9 cellular contexts compared by ENCODE assay signal in genomic region chr19:1567116-1567847, GRCh38. TPM values are rescaled to one million over a fixed set of nuclear protein-coding genes. Genes with fewer than 3 reads are reported as not detected.
DNase-seq lines count a peak whose midpoint lies in the region; ATAC-seq, FAIRE-seq and TF ChIP-seq lines count a peak whose summit lies in the region.
"Had no signal": no experiment of that assay in that cellular context is flagged by ENCODE, and none has a peak within 500 bp of the region (broad histone marks: within the 10 kb centered on the region; RNA-seq: fewer than 3 reads in every experiment).

No MANE protein-coding gene starts in this region.

- peaks cover 0 to 2% (median 0%) of the 10 kb centered on the region in 8 donors for H3K9me3 Mint-ChIP-seq in CD4-positive, alpha-beta memory T cell
- no peaks in the 10 kb centered on the region for H3K9me3 Mint-ChIP-seq in endodermal cell
- H3K9me3 Mint-ChIP-seq in natural killer cell treated with Interleukin-12 subunit alpha and Interleukin-12 subunit beta and Interleukin-15 and Interleukin-18, amount 100 ng/mL, for 72 hours = no peaks in the 10 kb centered on the region

- H3K4me1 Mint-ChIP-seq in CD4-positive, alpha-beta memory T cell = peaks cover 2 to 11% (median 3%) of the 10 kb centered on the region in 4 donors
- H3K4me1 Mint-ChIP-seq in endodermal cell = no peaks in the 10 kb centered on the region
- H3K4me1 Mint-ChIP-seq in natural killer cell treated with Interleukin-12 subunit alpha and Interleukin-12 subunit beta and Interleukin-15 and Interleukin-18, amount 100 ng/mL, for 72 hours (ENCODE audit: low read depth in 2 of 2) = peaks cover 4 to 6% of the 10 kb centered on the region in 2 donors

- H3K36me3 Mint-ChIP-seq in CD4-positive, alpha-beta memory T cell = no peaks in the 10 kb centered on the region
- H3K36me3 Mint-ChIP-seq in endodermal cell (ENCODE audit: low read depth) = peaks cover 24% of the 10 kb centered on the region
- H3K36me3 Mint-ChIP-seq in natural killer cell treated with Interleukin-12 subunit alpha and Interleukin-12 subunit beta and Interleukin-15 and Interleukin-18, amount 100 ng/mL, for 72 hours = no peaks in the 10 kb centered on the region

- POLR2A ChIA-PET in CD4-positive, alpha-beta memory T cell (lab: Charles Lee; ENCODE audit: partially characterized antibody) = interaction anchor here (1.3 kb wide), 1 partner anchor 26 kb away, joined by 4 read pairs; the partner anchor contains the start of gene MBD3

- no peak for FAIRE-seq in D721Med (lab: Jason Lieb, UNC)

- H3K4me1 ChIP-seq in CD4-positive, alpha-beta memory T cell (ENCODE audit: insufficient read depth, low read length) = peaks cover 7% of the 10 kb centered on the region
- H3K4me1 ChIP-seq in NT2/D1 (ENCODE audit: insufficient read depth, insufficient read length) (peaks cover 21% of the 10 kb centered on the region), endodermal cell (ENCODE audit: control insufficient read depth, insufficient read depth, low read length) (no peaks in the 10 kb centered on the region)

- H3K27ac Mint-ChIP-seq in CD4-positive, alpha-beta memory T cell = no peak overlapping the region
- peak overlapping the region; percentile 77 for H3K27ac Mint-ChIP-seq in endodermal cell
- no peak overlapping the region for H3K27ac Mint-ChIP-seq in natural killer cell treated with Interleukin-12 subunit alpha and Interleukin-12 subunit beta and Interleukin-15 and Interleukin-18, amount 100 ng/mL, for 72 hours

- no peak overlapping the region for H3K4me3 ChIP-seq in CD4-positive, alpha-beta memory T cell (ENCODE audit: low read length in 2 of 2)
- H3K4me3 ChIP-seq in NT2/D1 (ENCODE audit: insufficient read length, low read depth) = peak overlapping the region; percentile 89
- H3K4me3 ChIP-seq in endodermal cell (ENCODE audit: low read length) = peak overlapping the region; percentile 82

- peak overlapping the region; percentile 96 for H3K9ac ChIP-seq in NT2/D1 (ENCODE audit: insufficient read length, low read depth)
- peak overlapping the region; percentile 99 for H3K9ac ChIP-seq in endodermal cell (ENCODE audit: extremely low read depth, low read length, poor library complexity, severe bottlenecking)

- CTCF ChIA-PET in CD4-positive, alpha-beta memory T cell (lab: Charles Lee; ENCODE audit: partially characterized antibody) = no interaction called here

- H3K9me3 ChIP-seq in CD4-positive, alpha-beta memory T cell (ENCODE audit: control insufficient read depth in 1 of 2, low read length in 2 of 2) = no peaks in the 10 kb centered on the region
- H3K9me3 ChIP-seq in NT2/D1 (ENCODE audit: insufficient read depth, low read length) = peaks cover 7% of the 10 kb centered on the region; the same call in 1 of the 2 replicates
- no peaks in the 10 kb centered on the region for H3K9me3 ChIP-seq in endodermal cell (ENCODE audit: control insufficient read depth, low read length)

- peak in 3 of 5 donors; percentile 10 to 18 (median 15) for DNase-seq in CD4-positive, alpha-beta memory T cell
- DNase-seq in NT2/D1 (ENCODE audit: low read depth, low spot score) = no peak
- peak; percentile 68 for DNase-seq in endodermal cell
- no peak for DNase-seq in natural killer cell treated with Interleukin-12 subunit alpha and Interleukin-12 subunit beta and Interleukin-15 and Interleukin-18, amount 100 ng/mL, for 72 hours (ENCODE audit: low spot score)
- DNase-seq in NCI-H2081 treated with DMSO at 0.1 percent for 48 hours (lab: John Stamatoyannopoulos, UW) = no peak
- no peak for DNase-seq in GF-D8 (lab: John Stamatoyannopoulos, UW)
- no peak for DNase-seq in D721Med (ENCODE audit: insufficient read length, low spot score)
- no peak for DNase-seq in activated effector memory CD4-positive, alpha-beta T cell treated with anti-CD3 and anti-CD28 coated beads, Interleukin-2, amount 50 U/mL, for 16 hours

- no peaks in the 10 kb centered on the region for H3K27me3 ChIP-seq in CD4-positive, alpha-beta memory T cell (ENCODE audit: insufficient read depth, low read length)
- peaks cover 12% of the 10 kb centered on the region for H3K27me3 ChIP-seq in NT2/D1 (ENCODE audit: insufficient read depth, insufficient read length)
- peaks cover 21% of the 10 kb centered on the region for H3K27me3 ChIP-seq in endodermal cell (ENCODE audit: control insufficient read depth, insufficient read depth, low read length, poor library complexity, severe bottlenecking)

- no peak overlapping the region for H3K27ac ChIP-seq in CD4-positive, alpha-beta memory T cell (ENCODE audit: low read depth, low read length)
- peak overlapping the region; percentile 100 for H3K27ac ChIP-seq in endodermal cell (ENCODE audit: low read depth, low read length)

- peak in 1 of 2 donors; percentile 1 for ATAC-seq in natural killer cell treated with Interleukin-12 subunit alpha and Interleukin-12 subunit beta and Interleukin-15 and Interleukin-18, amount 100 ng/mL, for 72 hours

- intact Hi-C loops in CD4-positive, alpha-beta memory T cell (cut with micrococcal nuclease) = no loop called here

- peaks cover 2% of the 10 kb centered on the region in 2 donors for H3K27me3 Mint-ChIP-seq in CD4-positive, alpha-beta memory T cell
- H3K27me3 Mint-ChIP-seq in endodermal cell (ENCODE audit: insufficient read depth) = peaks cover 35% of the 10 kb centered on the region
- peaks cover 8 to 13% of the 10 kb centered on the region in 2 donors for H3K27me3 Mint-ChIP-seq in natural killer cell treated with Interleukin-12 subunit alpha and Interleukin-12 subunit beta and Interleukin-15 and Interleukin-18, amount 100 ng/mL, for 72 hours

- 0 to 1% methylated on average over 23 to 107 of the region's 108 CpGs for WGBS in endodermal cell (ENCODE audit: insufficient coverage in 1 of 2, insufficient read length in 1 of 2), 2 experiments

- no peaks in the 10 kb centered on the region for H3K36me3 ChIP-seq in CD4-positive, alpha-beta memory T cell (ENCODE audit: insufficient read depth, low read length)
- H3K36me3 ChIP-seq in NT2/D1 (ENCODE audit: insufficient read depth, insufficient read length, low read length) (peaks cover 41% of the 10 kb centered on the region), endodermal cell (ENCODE audit: control insufficient read depth, insufficient read depth, low read length) (peaks cover 32% of the 10 kb centered on the region)

- TF ChIP-seq CTCF in endodermal cell (conservative IDR thresholded peaks at IDR 0.05) (no peak), D721Med (IDR thresholded peaks at IDR 0.05; ENCODE audit: insufficient read depth, missing control alignments) (no peak)

- H3K4me3 Mint-ChIP-seq in CD4-positive, alpha-beta memory T cell = peak overlapping the region in 3 of 8 donors; percentile 41 to 49 (median 43)
- peak overlapping the region; percentile 63 for H3K4me3 Mint-ChIP-seq in endodermal cell
- H3K4me3 Mint-ChIP-seq in natural killer cell treated with Interleukin-12 subunit alpha and Interleukin-12 subunit beta and Interleukin-15 and Interleukin-18, amount 100 ng/mL, for 72 hours = peak overlapping the region; percentile 20

RNA-seq across cellular contexts. Expression of gene MEX3D, which starts 0.8 kb away (rescaled TPM):
- 1 to 10 TPM; 4.5 to 4.9 TPM for total RNA-seq in CD4-positive, alpha-beta memory T cell
- polyA plus RNA-seq in CD4-positive, alpha-beta memory T cell = under 1 TPM in 1 of 2 donors, not detected in 1; 0.16 TPM
- total RNA-seq in endodermal cell = 100 to 1,000 TPM in 1 of 2 donors, 10 to 100 TPM in 1; 94.1 to 103 TPM
- 50.7 TPM for polyA plus RNA-seq in endodermal cell (2013, experiment 1 of 2)
- polyA plus RNA-seq in endodermal cell (2013, experiment 2 of 2) = 52.4 TPM
- total RNA-seq in natural killer cell treated with Interleukin-12 subunit alpha and Interleukin-12 subunit beta and Interleukin-15 and Interleukin-18, amount 100 ng/mL, for 72 hours = 1 to 10 TPM; 6.8 to 7.4 TPM

RNA-seq across cellular contexts. Expression of gene MBD3, which starts 25.4 kb away (rescaled TPM):
- total RNA-seq in CD4-positive, alpha-beta memory T cell = 10 to 100 TPM; 56.9 to 62.8 TPM
- polyA plus RNA-seq in CD4-positive, alpha-beta memory T cell = 10 to 100 TPM in 1 of 2 donors, 1 to 10 TPM in 1; 3.9 to 12.2 TPM
- 100 to 1,000 TPM; 108 TPM for total RNA-seq in endodermal cell
- 61.7 TPM for polyA plus RNA-seq in endodermal cell (2013, experiment 1 of 2)
- 63.0 TPM for polyA plus RNA-seq in endodermal cell (2013, experiment 2 of 2)
- 100 to 1,000 TPM in 1 of 2 donors, 10 to 100 TPM in 1; 92.5 to 233 TPM for total RNA-seq in natural killer cell treated with Interleukin-12 subunit alpha and Interleukin-12 subunit beta and Interleukin-15 and Interleukin-18, amount 100 ng/mL, for 72 hours

RNA-seq across cellular contexts. Expression of gene UQCR11, which starts 38.0 kb away (rescaled TPM):
- 100 to 1,000 TPM; 157 to 158 TPM for total RNA-seq in CD4-positive, alpha-beta memory T cell
- polyA plus RNA-seq in CD4-positive, alpha-beta memory T cell = 100 to 1,000 TPM; 623 to 668 TPM
- total RNA-seq in endodermal cell = 100 to 1,000 TPM; 171 to 195 TPM
- 139 TPM for polyA plus RNA-seq in endodermal cell (2013, experiment 1 of 2)
- polyA plus RNA-seq in endodermal cell (2013, experiment 2 of 2) = 137 TPM
- 100 to 1,000 TPM; 179 to 184 TPM for total RNA-seq in natural killer cell treated with Interleukin-12 subunit alpha and Interleukin-12 subunit beta and Interleukin-15 and Interleukin-18, amount 100 ng/mL, for 72 hours

RNA-seq across cellular contexts. Expression of gene PLK5, which starts 43.4 kb away (rescaled TPM):
- total RNA-seq in CD4-positive, alpha-beta memory T cell = not detected
- polyA plus RNA-seq in CD4-positive, alpha-beta memory T cell = not detected
- under 1 TPM in 1 of 2 donors, not detected in 1; 0.48 TPM for total RNA-seq in endodermal cell
- 0.32 TPM for polyA plus RNA-seq in endodermal cell (2013, experiment 1 of 2)
- not detected for polyA plus RNA-seq in endodermal cell (2013, experiment 2 of 2)
- not detected for total RNA-seq in natural killer cell treated with Interleukin-12 subunit alpha and Interleukin-12 subunit beta and Interleukin-15 and Interleukin-18, amount 100 ng/mL, for 72 hours
- total RNA-seq: myocyte had no signal

RNA-seq across cellular contexts. Expression of gene ADAMTSL5, which starts 54.5 kb away (rescaled TPM):
- 1 to 10 TPM; 2.4 to 3.6 TPM for total RNA-seq in CD4-positive, alpha-beta memory T cell
- polyA plus RNA-seq in CD4-positive, alpha-beta memory T cell = 1 to 10 TPM; 1.5 to 2.3 TPM
- total RNA-seq in endodermal cell = 1 to 10 TPM; 4.1 to 4.8 TPM
- 1.2 TPM for polyA plus RNA-seq in endodermal cell (2013, experiment 1 of 2)
- 0.75 TPM for polyA plus RNA-seq in endodermal cell (2013, experiment 2 of 2)
- total RNA-seq in natural killer cell treated with Interleukin-12 subunit alpha and Interleukin-12 subunit beta and Interleukin-15 and Interleukin-18, amount 100 ng/mL, for 72 hours = 1 to 10 TPM; 1.2 to 1.8 TPM

Comparison
In these comparisons a context has a peak if more than half of its experiments do, and no peak if none do; other contexts are left out.
1. DNase-seq: peak in CD4-positive, alpha-beta memory T cell (3 of 5) and endodermal cell (single experiment); none in NT2/D1 (single experiment), natural killer cell treated with Interleukin-12 subunit alpha and Interleukin-12 subunit beta and Interleukin-15 and Interleukin-18, amount 100 ng/mL, for 72 hours (single experiment), NCI-H2081 treated with DMSO at 0.1 percent for 48 hours (single experiment), GF-D8 (single experiment), D721Med (single experiment) and activated effector memory CD4-positive, alpha-beta T cell treated with anti-CD3 and anti-CD28 coated beads, Interleukin-2, amount 50 U/mL, for 16 hours (single experiment).
2. H3K4me3 ChIP-seq: peak in NT2/D1 (single experiment) and endodermal cell (single experiment); none in CD4-positive, alpha-beta memory T cell (0 of 2).
3. RNA of gene MEX3D, which starts 0.8 kb away (total RNA-seq): 94.1 to 103 TPM in endodermal cell; 6.8 to 7.4 TPM in natural killer cell treated with Interleukin-12 subunit alpha and Interleukin-12 subunit beta and Interleukin-15 and Interleukin-18, amount 100 ng/mL, for 72 hours and 4.5 to 4.9 TPM in CD4-positive, alpha-beta memory T cell; every median in the first group is over 10 times any median in the second.